1 cellular context compared by ENCODE assay signal in genomic region chr7:80618105-80618504, GRCh38.
TF ChIP-seq lines count a peak whose summit lies in the region.

No MANE protein-coding gene starts in this region.

TF ChIP-seq in HepG2, 621 proteins besides CTCF, POLR2A, EP300 and RAD21:
- no peak for TF ChIP-seq ZBTB14 (CRISPR knock-in tag; IDR thresholded peaks at IDR 0.05)
- TF ChIP-seq TGIF2 (CRISPR knock-in tag; IDR thresholded peaks at IDR 0.05): no peak
- no peak for TF ChIP-seq ZNF33B (CRISPR knock-in tag; IDR thresholded peaks at IDR 0.05)
- TF ChIP-seq KAT8 (CRISPR knock-in tag; IDR thresholded peaks at IDR 0.05): no peak
- no peak for TF ChIP-seq MAFK (conservative IDR thresholded peaks at IDR 0.05 in 1 of 2, IDR thresholded peaks at IDR 0.05 in 1 of 2; ENCODE audit: low read length in 2 of 2)
- TF ChIP-seq KMT2A (CRISPR knock-in tag; IDR thresholded peaks at IDR 0.05): no peak
- TF ChIP-seq ZNF317 (CRISPR knock-in tag; IDR thresholded peaks at IDR 0.05): no peak
